In genomic region chr7:131454538-131454937, GRCh38 we compare ENCODE assay signal across 18 cellular contexts.
DNase-seq lines count a peak whose midpoint lies in the region; ATAC-seq, FAIRE-seq and TF ChIP-seq lines count a peak whose summit lies in the region.
"Had no signal": no experiment of that assay in that cellular context is flagged by ENCODE, and none has a peak within 500 bp of the region (broad histone marks: within the 10 kb centered on the region; RNA-seq: fewer than 3 reads in every experiment).

No MANE protein-coding gene starts in this region.

- no peak for TF ChIP-seq RAD21 in GM12878 (IDR thresholded peaks at IDR 0.05; ENCODE audit: insufficient read depth, low read depth, low read length)

- RAD21 ChIA-PET in GM12878 (lab: Charles Lee; ENCODE audit: unreplicated experiment), result interaction anchor here (0.7 to 1.2 kb wide), 7 partner anchors 9 to 422 kb away, joined by 3 read pairs; no protein-coding TSS in a partner anchor

- POLR2A ChIA-PET in GM12878 (lab: Charles Lee), result interaction anchor here (0.5 to 1.1 kb wide), 3 partner anchors 28 to 766 kb away, joined by 3 to 5 read pairs (median 3); no protein-coding TSS in a partner anchor

- FAIRE-seq in H54 (lab: Jason Lieb, UNC), result peak; percentile 72
- no peak for FAIRE-seq in GM12878 (lab: Jason Lieb, UNC)

- in situ Hi-C loops in GM12878 (cut with MboI), result no loop called here

- peaks cover 18% of the 10 kb centered on the region for H3K36me3 Mint-ChIP-seq in progenitor cell of endocrine pancreas (ENCODE audit: insufficient read depth)

- no peak overlapping the region for H3K4me3 ChIP-seq in GM12878
- H3K4me3 ChIP-seq: MG63, SJSA1 had no signal

- TF ChIP-seq EP300 in GM12878 (IDR thresholded peaks at IDR 0.05; ENCODE audit: borderline replicate concordance in 1 of 2, control insufficient read depth in 1 of 2, low read depth in 2 of 2, low read length in 2 of 2), result no peak

- no peaks in the 10 kb centered on the region for H3K27me3 ChIP-seq in GM12878 (replicated peaks in 1 of 2; ENCODE audit: control insufficient read depth in 2 of 2, insufficient read depth in 2 of 2, low read length in 1 of 2)
- H3K27me3 ChIP-seq: MG63, SJSA1 had no signal

- H3K4me2 ChIP-seq in GM12878 (ENCODE audit: control insufficient read depth, insufficient read depth), result no peak overlapping the region; the same call in 1 of the 2 replicates

- no peak for TF ChIP-seq CTCF in GM12878 (IDR thresholded peaks at IDR 0.05 in 2 of 3, conservative IDR thresholded peaks at IDR 0.05 in 1 of 3; ENCODE audit: control insufficient read depth in 2 of 3, extremely low read depth in 1 of 3, insufficient read depth in 1 of 3, low read depth in 3 of 3, low read length in 3 of 3)
- TF ChIP-seq CTCF in progenitor cell of endocrine pancreas (IDR thresholded peaks at IDR 0.05; ENCODE audit: unreplicated experiment), result no peak

- no peaks in the 10 kb centered on the region for H3K4me1 ChIP-seq in GM12878 (ENCODE audit: control insufficient read depth, insufficient read depth, low read length)
- H3K4me1 ChIP-seq: SJSA1 had no signal

- H3K27me3 Mint-ChIP-seq in progenitor cell of endocrine pancreas, result no peaks in the 10 kb centered on the region
- H3K27me3 Mint-ChIP-seq: T-helper 17 cell had no signal

- H3K79me2 ChIP-seq in GM12878 (ENCODE audit: control insufficient read depth, insufficient read depth, low read length), result no peaks in the 10 kb centered on the region

- no peak overlapping the region for H2AFZ ChIP-seq in GM12878 (ENCODE audit: control insufficient read depth, low read depth, low read length)

- DNase-seq in COR-L47 (lab: John Stamatoyannopoulos, UW) (peak; percentile 8), H54 (ENCODE audit: insufficient read length, low spot score) (no peak), GM12878 (ENCODE audit: low read depth, low spot score) (no peak), progenitor cell of endocrine pancreas (ENCODE audit: low spot score, unreplicated experiment) (no peak), NCI-H1436 treated with DMSO at 0.1 percent for 48 hours (lab: John Stamatoyannopoulos, UW) (no peak), NCI-H524 (lab: John Stamatoyannopoulos, UW) (no peak), NCI-H2227 treated with DMSO at 0.1 percent for 48 hours (lab: John Stamatoyannopoulos, UW) (no peak)
- DNase-seq: GDM1, GOT3, MG63, NCI-H1092, NCI-H2171 treated with DMSO at 0.1 percent for 48 hours, NCI-H446 treated with DMSO at 0.1 percent for 48 hours, NCI-H774, T-helper 17 cell had no signal

- no peaks in the 10 kb centered on the region for H3K9me3 ChIP-seq in GM12878 (replicated peaks; ENCODE audit: control insufficient read depth, insufficient read depth, low read length)
- H3K9me3 ChIP-seq: MG63, SJSA1 had no signal

- no TSS peak for BruUV-seq in GM12878 (replicated peaks; lab: Mats Ljungman, UMichigan)

- peaks cover 16% of the 10 kb centered on the region for H3K4me1 Mint-ChIP-seq in progenitor cell of endocrine pancreas (ENCODE audit: low read depth)

- H3K36me3 ChIP-seq in GM12878 (ENCODE audit: control insufficient read depth in 2 of 2, insufficient read depth in 2 of 2, low read length in 1 of 2), result 0 out of 4 replicates have a peak, but pooled peaks cover 0 to 3% of the 10 kb centered on the region in 2 experiments

- H3K27ac ChIP-seq in GM12878 (ENCODE audit: control insufficient read depth, insufficient read depth), result no peak overlapping the region
- H3K27ac ChIP-seq: SJSA1 had no signal

- H3K9me3 Mint-ChIP-seq in progenitor cell of endocrine pancreas (ENCODE audit: low read depth), result no peaks in the 10 kb centered on the region
- H3K9me3 Mint-ChIP-seq: CD14-positive monocyte had no signal

- TF ChIP-seq POLR2A in H54 (IDR thresholded peaks at IDR 0.05; ENCODE audit: low read depth, low read length) (no peak), GM12878 (IDR thresholded peaks at IDR 0.05; ENCODE audit: low read depth, low read length) (no peak)

- H3K4me3 Mint-ChIP-seq in progenitor cell of endocrine pancreas (ENCODE audit: low read depth), result no peak overlapping the region
- H3K4me3 Mint-ChIP-seq: CD14-positive monocyte, T-helper 17 cell had no signal

- CTCF ChIA-PET in GM12878 (lab: Yijun Ruan, JAX), result interaction anchor here (0.9 to 1.6 kb wide), 5 partner anchors 47 to 558 kb away, joined by 3 to 4 read pairs (median 3); no protein-coding TSS in a partner anchor

- SMC1A ChIA-PET in GM12878 (lab: Charles Lee; ENCODE audit: uncharacterized antibody, unreplicated experiment), result interaction anchor here (0.8 to 2.6 kb wide), 12 partner anchors 10 to 421 kb away, joined by 3 to 14 read pairs (median 3); no protein-coding TSS in a partner anchor

- peak overlapping the region; percentile 16 for H3K27ac Mint-ChIP-seq in progenitor cell of endocrine pancreas
- H3K27ac Mint-ChIP-seq: T-helper 17 cell had no signal

- H3K9ac ChIP-seq in GM12878 (ENCODE audit: control insufficient read depth, insufficient read depth, low read length), result no peak overlapping the region

- 100% methylated on average over 1 of the region's 1 CpG for WGBS in GM12878 (ENCODE audit: insufficient coverage, insufficient replicate concordance, low lambda C conversion rate, missing lambda C conversion rate)

- intact Hi-C loops in GM12878 (cut with micrococcal nuclease; ENCODE audit: unreplicated experiment), result no loop called here

- H4K20me1 ChIP-seq in GM12878 (ENCODE audit: control insufficient read depth, insufficient read depth), result no peaks in the 10 kb centered on the region

- ATAC-seq in GM12878, result peak; percentile 62
- ATAC-seq in HG02610 (IDR thresholded peaks at IDR 0.05; ENCODE audit: unreplicated experiment), result no peak
- ATAC-seq: T-helper 17 cell had no signal

TF ChIP-seq in GM12878, 131 proteins besides CTCF, POLR2A, EP300 and RAD21:
- TF ChIP-seq CBFB (IDR thresholded peaks at IDR 0.05; ENCODE audit: low read depth) (no peak), RAD51 (IDR thresholded peaks at IDR 0.05) (peak; percentile 66; the same call in 1 of the 2 replicates)
